Comparison of ENCODE assay signal across 1 cellular context in genomic region chr7:29825750-29826529, GRCh38.
TF ChIP-seq lines count a peak whose summit lies in the region.

No MANE protein-coding gene starts in this region.

TF ChIP-seq in SK-N-SH, 30 proteins besides CTCF, POLR2A, EP300 and RAD21 (continued from another document):
- TF ChIP-seq REST (IDR thresholded peaks at IDR 0.05; ENCODE audit: low read depth, low read length) (no peak), POLR2AphosphoS5 (IDR thresholded peaks at IDR 0.05; ENCODE audit: low read depth, low read length) (no peak), TEAD4 (IDR thresholded peaks at IDR 0.05; ENCODE audit: borderline replicate concordance, insufficient read depth) (no peak)
